ENCODE assay signal across 20 cellular contexts in the genomic region with DNA sequence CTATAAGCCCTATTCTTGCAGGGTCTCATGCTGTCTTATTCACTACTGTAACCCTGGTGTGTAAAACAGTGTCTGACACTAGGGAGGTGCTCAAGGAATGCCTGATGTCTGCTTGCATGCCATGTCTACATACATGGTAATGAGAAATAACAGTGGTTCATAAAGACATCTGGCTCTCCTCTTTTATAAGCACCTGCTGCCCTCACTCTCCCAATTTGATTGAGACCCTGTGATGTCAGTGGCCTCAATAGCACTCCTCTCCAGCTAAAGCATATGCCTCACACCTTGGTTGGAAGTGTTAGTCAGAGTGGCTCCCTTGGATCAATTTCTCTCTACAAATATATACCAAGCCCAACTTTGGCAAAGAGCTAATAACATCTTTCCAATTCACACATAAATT.
"Had no signal": no experiment of that assay in that cellular context is flagged by ENCODE, and none has a peak within 500 bp of the region (broad histone marks: within the 10 kb centered on the region; RNA-seq: fewer than 3 reads in every experiment).

No MANE protein-coding gene starts in this region.

- ATAC-seq: heart left ventricle, left colon, left ventricle myocardium superior, pancreas, right cardiac atrium, upper lobe of right lung had no signal

- H3K4me3 ChIP-seq: coronary artery, heart left ventricle, lung, pancreas, tibial artery, upper lobe of right lung had no signal

- H3K36me3 ChIP-seq: heart left ventricle, pancreas, tibial artery, upper lobe of right lung had no signal

- H3K4me1 ChIP-seq: foreskin keratinocyte, upper lobe of right lung had no signal

- H3K9me3 ChIP-seq: heart left ventricle, pancreas, tibial artery, upper lobe of right lung had no signal

- H3K27ac ChIP-seq: coronary artery, foreskin keratinocyte, heart left ventricle, pancreas, tibial artery, upper lobe of right lung had no signal

- H3K27me3 ChIP-seq: foreskin keratinocyte, heart left ventricle, pancreas, tibial artery, upper lobe of right lung had no signal

- DNase-seq: effector CD4-positive, alpha-beta T cell; endodermal cell; erythroblast; foreskin keratinocyte; heart left ventricle; hippocampal formation; left colon; left ventricle myocardium superior; mesenchymal stem cell; midbrain; occipital lobe; pancreas; right cardiac atrium; stimulated activated CD4-positive, alpha-beta T cell treated with anti-CD3 and anti-CD28 coated beads, Interleukin-4, amount 100 ng/mL, for 1 hour; stimulated activated CD8-positive, alpha-beta memory T cell treated with anti-CD3 and anti-CD28 coated beads, Interleukin-4, amount 100 ng/mL, for 48 hours; stimulated activated naive CD8-positive, alpha-beta T cell treated with anti-CD3 and anti-CD28 coated beads, Interleukin-15, Interleukin-2, amounts not matched to agents 100 U/mL and 50 U/mL, for 24 hours; tibial artery; upper lobe of right lung had no signal
